Comparison of ENCODE assay signal across 17 cellular contexts in the genomic region with DNA sequence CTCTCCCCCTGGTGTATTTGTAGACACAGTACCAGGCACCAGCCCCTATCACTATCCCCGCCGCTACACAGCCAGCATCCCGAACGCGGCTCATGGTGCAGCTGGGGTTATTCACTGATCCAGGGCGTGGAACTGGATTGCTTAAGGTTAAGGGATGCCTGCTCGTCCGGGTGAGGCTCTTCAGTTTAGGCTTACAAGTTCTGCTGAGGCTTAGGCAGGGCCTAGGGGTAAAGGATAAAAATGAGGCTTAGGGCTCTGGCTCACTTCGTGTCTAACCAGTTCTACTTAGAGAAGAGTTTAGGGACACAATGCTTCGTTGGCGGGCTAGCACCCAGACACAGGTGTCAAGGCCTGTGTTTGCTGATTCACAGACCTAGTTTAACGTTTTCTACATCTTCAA.
"Had no signal": no experiment of that assay in that cellular context is flagged by ENCODE, and none has a peak within 500 bp of the region (broad histone marks: within the 10 kb centered on the region; RNA-seq: fewer than 3 reads in every experiment).

No MANE protein-coding gene starts in this region.

- H3K4me3 Mint-ChIP-seq: dendritic cell treated with granulocyte-macrophage colony-stimulating factor and Interleukin-4, amounts not matched to agents 40 ng/mL and 50 ng/mL, for 4 days had no signal

- ATAC-seq: effector memory CD8-positive, alpha-beta T cell; pancreas; right cardiac atrium had no signal

- DNase-seq: cerebellar nuclear complex; effector memory CD8-positive, alpha-beta T cell; erythroblast; foreskin melanocyte; hippocampal formation; mesendoderm; nucleus accumbens; small intestine; stimulated activated CD4-positive, alpha-beta T cell treated with anti-CD3 and anti-CD28 coated beads, Interleukin-12 subunit alpha, Interleukin-12 subunit beta, amount 100 ng/mL, for 4 hours; stimulated activated naive CD4-positive, alpha-beta T cell; stomach; substantia nigra; transverse colon had no signal

- H3K9me3 Mint-ChIP-seq: dendritic cell treated with granulocyte-macrophage colony-stimulating factor and Interleukin-4, amounts not matched to agents 40 ng/mL and 50 ng/mL, for 4 days; effector memory CD8-positive, alpha-beta T cell had no signal

- H3K27me3 Mint-ChIP-seq: progenitor cell of endocrine pancreas had no signal

- H3K27ac Mint-ChIP-seq: dendritic cell treated with granulocyte-macrophage colony-stimulating factor and Interleukin-4, amounts not matched to agents 40 ng/mL and 50 ng/mL, for 4 days; effector memory CD8-positive, alpha-beta T cell; progenitor cell of endocrine pancreas had no signal
